In the genomic region with DNA sequence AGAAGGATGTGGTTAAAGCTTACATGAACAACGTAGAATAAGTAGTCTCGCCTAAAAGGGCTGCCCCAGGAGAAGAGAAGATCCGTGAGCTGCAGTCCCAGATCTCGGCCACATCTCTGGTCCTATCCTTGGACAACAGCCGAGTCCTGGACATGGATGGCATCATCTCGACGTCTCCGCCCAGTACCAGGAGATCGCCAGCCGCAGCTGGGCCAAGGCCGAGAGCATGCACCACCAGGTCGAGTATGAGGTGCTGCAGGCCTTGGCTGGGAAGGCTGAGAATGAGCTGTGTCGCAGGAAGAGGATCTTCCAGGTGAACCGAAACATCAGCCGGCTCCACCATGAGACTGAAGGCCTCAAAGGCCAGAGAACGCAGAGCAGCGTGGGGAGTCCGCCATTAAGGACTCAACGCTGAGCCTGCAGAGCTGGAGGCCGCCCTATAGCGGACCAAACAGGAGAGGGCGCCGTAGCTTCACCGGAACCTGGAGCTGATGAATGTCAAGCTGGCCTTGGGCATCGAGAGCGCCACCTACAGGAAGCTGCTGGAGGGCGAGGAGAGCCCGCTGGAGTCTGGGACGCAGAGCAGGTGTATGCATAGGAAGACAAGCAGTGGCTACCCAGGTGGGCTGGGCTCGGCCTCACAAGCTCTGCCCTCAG, we compare ENCODE assay signal across 9 cellular contexts. TPM values are rescaled to one million over a fixed set of nuclear protein-coding genes. Genes with fewer than 3 reads are reported as not detected.
A peak's percentile ranks its signal among the peaks of the same experiment; 100 is the strongest.
DNase-seq lines count a peak whose midpoint lies in the region; FAIRE-seq and TF ChIP-seq lines count a peak whose summit lies in the region.
"Had no signal": no experiment of that assay in that cellular context is flagged by ENCODE, and none has a peak within 500 bp of the region (broad histone marks: within the 10 kb centered on the region; RNA-seq: fewer than 3 reads in every experiment).

No MANE protein-coding gene starts in this region.

- H3K9me2 ChIP-seq in SK-N-SH: no peaks in the 10 kb centered on the region

- H3K4me3 Mint-ChIP-seq in endodermal cell: no peak overlapping the region

- H3K4me1 ChIP-seq in SK-N-SH (ENCODE audit: control insufficient read depth in 1 of 2, insufficient read depth in 2 of 2, low read depth in 1 of 2, low read length in 1 of 2) (peaks cover 0 to 5% of the 10 kb centered on the region in 2 experiments; a peak in 1 of 4 replicates), endodermal cell (ENCODE audit: control insufficient read depth, insufficient read depth, low read length) (no peaks in the 10 kb centered on the region)

- H3K27me3 Mint-ChIP-seq in endodermal cell (ENCODE audit: insufficient read depth): peaks cover 34% of the 10 kb centered on the region

- no peaks in the 10 kb centered on the region for H3K27me3 ChIP-seq in SK-N-SH (ENCODE audit: insufficient read depth)
- peaks cover 9% of the 10 kb centered on the region for H3K27me3 ChIP-seq in endodermal cell (ENCODE audit: control insufficient read depth, insufficient read depth, low read length, poor library complexity, severe bottlenecking)

- no peaks in the 10 kb centered on the region for H3K79me2 ChIP-seq in SK-N-SH (ENCODE audit: insufficient read depth)

- CTCF ChIA-PET in SK-N-SH (lab: Yijun Ruan, JAX): interaction anchor here (0.6 to 1.7 kb wide), 10 partner anchors 9 to 163 kb away, joined by 3 to 7 read pairs (median 4); no protein-coding TSS in a partner anchor

- no peak overlapping the region for H3K27ac Mint-ChIP-seq in endodermal cell

- H3K27ac ChIP-seq in SK-N-SH (ENCODE audit: low read depth in 2 of 2, low read length in 1 of 2): no peak overlapping the region
- no peak overlapping the region for H3K27ac ChIP-seq in endodermal cell (ENCODE audit: low read depth, low read length)

- no peaks in the 10 kb centered on the region for H3K9me3 Mint-ChIP-seq in endodermal cell

- H3K4me1 Mint-ChIP-seq in endodermal cell: peaks cover 6% of the 10 kb centered on the region

- H3K9me3 ChIP-seq in SK-N-SH: no peaks in the 10 kb centered on the region
- H3K9me3 ChIP-seq in endodermal cell (ENCODE audit: control insufficient read depth, low read length): no peaks in the 10 kb centered on the region

- no peak for TF ChIP-seq POLR2A in H54 (IDR thresholded peaks at IDR 0.05; ENCODE audit: low read depth, low read length)

- DNase-seq in H54 (ENCODE audit: insufficient read length, low spot score) (peak; percentile 55), SK-N-SH (no peak), endodermal cell (peak; percentile 99), NCI-H2081 treated with DMSO at 0.1 percent for 48 hours (lab: John Stamatoyannopoulos, UW) (no peak), frontal cortex (ENCODE audit: low spot score in 2 of 2) (no peak), H4 (ENCODE audit: low spot score) (no peak), kidney tubule cell (ENCODE audit: low spot score) (no peak)
- DNase-seq in stimulated activated CD4-positive, alpha-beta T cell treated with anti-CD3 and anti-CD28 coated beads, Interleukin-4, amount 100 ng/mL, for 1 hour: peak; percentile 23

- H3K36me3 Mint-ChIP-seq in endodermal cell (ENCODE audit: low read depth): no peaks in the 10 kb centered on the region

- FAIRE-seq in H54 (lab: Jason Lieb, UNC): peak; percentile 79
- FAIRE-seq in frontal cortex (lab: Jason Lieb, UNC): no peak

- H3K9ac ChIP-seq in SK-N-SH: no peak overlapping the region
- no peak overlapping the region for H3K9ac ChIP-seq in endodermal cell (ENCODE audit: extremely low read depth, low read length, poor library complexity, severe bottlenecking)

- TF ChIP-seq EP300 in SK-N-SH (IDR thresholded peaks at IDR 0.05; ENCODE audit: borderline replicate concordance in 1 of 2, low read depth in 1 of 2, low read length in 1 of 2): no peak

- H2AFZ ChIP-seq in SK-N-SH (ENCODE audit: low read depth): no peak overlapping the region

- WGBS in SK-N-SH (ENCODE audit: low lambda C conversion rate): 90% methylated on average over 26 of the region's 30 CpGs
- WGBS in endodermal cell (ENCODE audit: insufficient coverage in 1 of 2, insufficient read length in 1 of 2), 2 experiments: 77 to 90% methylated on average over 26 to 30 of the region's 30 CpGs

- no peak for TF ChIP-seq RAD21 in SK-N-SH (IDR thresholded peaks at IDR 0.05; ENCODE audit: low read length)

- TF ChIP-seq CTCF in SK-N-SH (IDR thresholded peaks at IDR 0.05): peak; percentile 43
- TF ChIP-seq CTCF in endodermal cell (conservative IDR thresholded peaks at IDR 0.05): peak; percentile 99

- no peaks in the 10 kb centered on the region for H3F3A ChIP-seq in SK-N-SH (replicated peaks; ENCODE audit: insufficient read depth)

- no peak overlapping the region for H3K4me2 ChIP-seq in SK-N-SH

- no peaks in the 10 kb centered on the region for H3K36me3 ChIP-seq in SK-N-SH (replicated peaks in 1 of 2; ENCODE audit: control insufficient read depth in 1 of 2, insufficient read depth in 2 of 2, low read length in 1 of 2)
- H3K36me3 ChIP-seq in endodermal cell (ENCODE audit: control insufficient read depth, insufficient read depth, low read length): no peaks in the 10 kb centered on the region

- POLR2A ChIA-PET in SK-N-SH (lab: Yijun Ruan, JAX): no interaction called here

- H3K4me3 ChIP-seq in SK-N-SH (ENCODE audit: low read depth in 2 of 2, low read length in 1 of 2) (no peak overlapping the region), endodermal cell (ENCODE audit: low read length) (no peak overlapping the region)

- no peaks in the 10 kb centered on the region for H4K20me1 ChIP-seq in SK-N-SH (ENCODE audit: insufficient read depth)

TF ChIP-seq in SK-N-SH, 30 proteins besides CTCF, POLR2A, EP300 and RAD21 (continues in another document):
- TF ChIP-seq EZH2phosphoT487 (IDR thresholded peaks at IDR 0.05; ENCODE audit: borderline replicate concordance, low read depth) (no peak), YY1 (IDR thresholded peaks at IDR 0.05; ENCODE audit: low read depth) (no peak), MXI1 (IDR thresholded peaks at IDR 0.05; ENCODE audit: low read depth, low read length) (no peak), CHD2 (IDR thresholded peaks at IDR 0.05; ENCODE audit: low read length, partially characterized antibody) (no peak), POLR2AphosphoS5 (IDR thresholded peaks at IDR 0.05; ENCODE audit: low read depth, low read length) (no peak), TEAD4 (IDR thresholded peaks at IDR 0.05; ENCODE audit: borderline replicate concordance, insufficient read depth) (no peak)
- TF ChIP-seq, protein P1, sequence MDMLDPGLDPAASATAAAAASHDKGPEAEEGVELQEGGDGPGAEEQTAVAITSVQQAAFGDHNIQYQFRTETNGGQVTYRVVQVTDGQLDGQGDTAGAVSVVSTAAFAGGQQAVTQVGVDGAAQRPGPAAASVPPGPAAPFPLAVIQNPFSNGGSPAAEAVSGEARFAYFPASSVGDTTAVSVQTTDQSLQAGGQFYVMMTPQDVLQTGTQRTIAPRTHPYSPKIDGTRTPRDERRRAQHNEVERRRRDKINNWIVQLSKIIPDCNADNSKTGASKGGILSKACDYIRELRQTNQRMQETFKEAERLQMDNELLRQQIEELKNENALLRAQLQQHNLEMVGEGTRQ (IDR thresholded peaks at IDR 0.05; ENCODE audit: borderline replicate concordance, low read depth, low read length): no peak
- TF ChIP-seq, protein P2, sequence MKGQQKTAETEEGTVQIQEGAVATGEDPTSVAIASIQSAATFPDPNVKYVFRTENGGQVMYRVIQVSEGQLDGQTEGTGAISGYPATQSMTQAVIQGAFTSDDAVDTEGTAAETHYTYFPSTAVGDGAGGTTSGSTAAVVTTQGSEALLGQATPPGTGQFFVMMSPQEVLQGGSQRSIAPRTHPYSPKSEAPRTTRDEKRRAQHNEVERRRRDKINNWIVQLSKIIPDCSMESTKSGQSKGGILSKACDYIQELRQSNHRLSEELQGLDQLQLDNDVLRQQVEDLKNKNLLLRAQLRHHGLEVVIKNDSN (IDR thresholded peaks at IDR 0.05; ENCODE audit: borderline replicate concordance, low read depth): no peak
- TF ChIP-seq, protein P3, sequence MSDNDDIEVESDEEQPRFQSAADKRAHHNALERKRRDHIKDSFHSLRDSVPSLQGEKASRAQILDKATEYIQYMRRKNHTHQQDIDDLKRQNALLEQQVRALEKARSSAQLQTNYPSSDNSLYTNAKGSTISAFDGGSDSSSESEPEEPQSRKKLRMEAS (IDR thresholded peaks at IDR 0.05; ENCODE audit: low read depth): no peak
- TF ChIP-seq, protein P4, sequence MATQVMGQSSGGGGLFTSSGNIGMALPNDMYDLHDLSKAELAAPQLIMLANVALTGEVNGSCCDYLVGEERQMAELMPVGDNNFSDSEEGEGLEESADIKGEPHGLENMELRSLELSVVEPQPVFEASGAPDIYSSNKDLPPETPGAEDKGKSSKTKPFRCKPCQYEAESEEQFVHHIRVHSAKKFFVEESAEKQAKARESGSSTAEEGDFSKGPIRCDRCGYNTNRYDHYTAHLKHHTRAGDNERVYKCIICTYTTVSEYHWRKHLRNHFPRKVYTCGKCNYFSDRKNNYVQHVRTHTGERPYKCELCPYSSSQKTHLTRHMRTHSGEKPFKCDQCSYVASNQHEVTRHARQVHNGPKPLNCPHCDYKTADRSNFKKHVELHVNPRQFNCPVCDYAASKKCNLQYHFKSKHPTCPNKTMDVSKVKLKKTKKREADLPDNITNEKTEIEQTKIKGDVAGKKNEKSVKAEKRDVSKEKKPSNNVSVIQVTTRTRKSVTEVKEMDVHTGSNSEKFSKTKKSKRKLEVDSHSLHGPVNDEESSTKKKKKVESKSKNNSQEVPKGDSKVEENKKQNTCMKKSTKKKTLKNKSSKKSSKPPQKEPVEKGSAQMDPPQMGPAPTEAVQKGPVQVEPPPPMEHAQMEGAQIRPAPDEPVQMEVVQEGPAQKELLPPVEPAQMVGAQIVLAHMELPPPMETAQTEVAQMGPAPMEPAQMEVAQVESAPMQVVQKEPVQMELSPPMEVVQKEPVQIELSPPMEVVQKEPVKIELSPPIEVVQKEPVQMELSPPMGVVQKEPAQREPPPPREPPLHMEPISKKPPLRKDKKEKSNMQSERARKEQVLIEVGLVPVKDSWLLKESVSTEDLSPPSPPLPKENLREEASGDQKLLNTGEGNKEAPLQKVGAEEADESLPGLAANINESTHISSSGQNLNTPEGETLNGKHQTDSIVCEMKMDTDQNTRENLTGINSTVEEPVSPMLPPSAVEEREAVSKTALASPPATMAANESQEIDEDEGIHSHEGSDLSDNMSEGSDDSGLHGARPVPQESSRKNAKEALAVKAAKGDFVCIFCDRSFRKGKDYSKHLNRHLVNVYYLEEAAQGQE (IDR thresholded peaks at IDR 0.05; ENCODE audit: low read depth, low read length): no peak

RNA-seq across cellular contexts. Expression of a gene that starts 22.2 kb away (rescaled TPM):
- polyA plus RNA-seq in SK-N-SH (2012; rRNA removed): not detected in 2 replicates
- not detected in 2 replicates for polyA plus RNA-seq in SK-N-SH (2012; cell fraction: cytosol; rRNA removed)
- not detected in 2 replicates for polyA plus RNA-seq in SK-N-SH (2012; cell fraction: nucleus; rRNA removed)
- not detected for total RNA-seq in endodermal cell
- not detected for polyA plus RNA-seq in endodermal cell (2013, experiment 1 of 2)
- polyA plus RNA-seq in endodermal cell (2013, experiment 2 of 2): not detected
- total RNA-seq in frontal cortex: not detected
- total RNA-seq in H4 (2014; rRNA removed; shearing (Covaris generic)): not detected in 2 replicates
- polyA plus RNA-seq: neural cell had no signal

RNA-seq across cellular contexts. Expression of a gene that starts 31.6 kb away (rescaled TPM):
- polyA plus RNA-seq in SK-N-SH (2012; rRNA removed): not detected in 2 replicates
- not detected in 2 replicates for polyA plus RNA-seq in SK-N-SH (2012; cell fraction: cytosol; rRNA removed)
- polyA plus RNA-seq in SK-N-SH (2012; cell fraction: nucleus; rRNA removed): not detected in 2 replicates
- total RNA-seq in endodermal cell (not detected), frontal cortex (not detected)
- not detected for polyA plus RNA-seq in endodermal cell (2013, experiment 1 of 2)
- polyA plus RNA-seq in endodermal cell (2013, experiment 2 of 2): not detected
- total RNA-seq in H4 (2014; rRNA removed; shearing (Covaris generic)): not detected in 2 replicates
- polyA plus RNA-seq: neural cell had no signal

Comparison
In these comparisons a context has a peak if more than half of its experiments do, and no peak if none do; other contexts are left out.
1. DNase-seq: peak in H54 (single experiment), endodermal cell (single experiment) and stimulated activated CD4-positive, alpha-beta T cell treated with anti-CD3 and anti-CD28 coated beads, Interleukin-4, amount 100 ng/mL, for 1 hour (single experiment); none in SK-N-SH (single experiment), NCI-H2081 treated with DMSO at 0.1 percent for 48 hours (single experiment), frontal cortex (0 of 2), H4 (single experiment) and kidney tubule cell (single experiment).